Comparison of ENCODE assay signal across 17 cellular contexts in genomic region chr20:58667975-58668374, GRCh38.
"Had no signal": no experiment of that assay in that cellular context is flagged by ENCODE, and none has a peak within 500 bp of the region (broad histone marks: within the 10 kb centered on the region; RNA-seq: fewer than 3 reads in every experiment).

No MANE protein-coding gene starts in this region.

- H3K36me3 ChIP-seq: breast epithelium had no signal

- H3K4me3 Mint-ChIP-seq: activated CD4-positive, alpha-beta memory T cell treated with anti-CD3 and anti-CD28 coated beads for 36 hours; activated naive CD8-positive, alpha-beta T cell treated with anti-CD3 and anti-CD28 coated beads, Interleukin-2, amount 10 ng/mL, durations not matched to agents 7 days and 5 days; nephron progenitor cell; type B pancreatic cell had no signal

- H3K27ac Mint-ChIP-seq: activated CD4-positive, alpha-beta memory T cell treated with anti-CD3 and anti-CD28 coated beads for 36 hours; activated naive CD8-positive, alpha-beta T cell treated with anti-CD3 and anti-CD28 coated beads, Interleukin-2, amount 10 ng/mL, durations not matched to agents 7 days and 5 days; activated T-helper 2 cell treated with anti-CD3 and anti-CD28 coated beads, Interferon-gamma antibody, Interleukin-2, Interleukin-4, amounts not matched to agents 10 μg/mL and 5 μg/mL and 100 μg/mL, durations not matched to agents 14 hours and 24 hours and 36 hours; nephron progenitor cell; type B pancreatic cell had no signal

- ATAC-seq: esophagus mucosa had no signal

- DNase-seq: activated CD4-positive, alpha-beta memory T cell treated with anti-CD3 and anti-CD28 coated beads for 36 hours; activated CD4-positive, CD25-positive, alpha-beta regulatory T cell treated with anti-CD3 and anti-CD28 coated beads, Interleukin-2, amount 50 U/mL, for 72 hours; activated CD8-positive, alpha-beta memory T cell treated with anti-CD3 and anti-CD28 coated beads, Interleukin-2, amount 50 U/mL, for 4 hours; activated naive CD8-positive, alpha-beta T cell treated with anti-CD3 and anti-CD28 coated beads, Interleukin-2, amount 10 ng/mL, durations not matched to agents 7 days and 5 days; aorta; dermis blood vessel endothelial cell; islet precursor cell; left ventricle myocardium inferior; mesenchymal stem cell; nephron progenitor cell; stimulated activated CD4-positive, alpha-beta T cell treated with anti-CD3 and anti-CD28 coated beads, Interleukin-12 subunit alpha, Interleukin-12 subunit beta, amount 100 ng/mL, for 4 hours; stimulated activated naive CD4-positive, alpha-beta T cell treated with Interleukin-2 at 50 U/mL for 16 hours; SW 1271 had no signal

- H3K9me3 Mint-ChIP-seq: activated CD4-positive, alpha-beta memory T cell treated with anti-CD3 and anti-CD28 coated beads for 36 hours; activated naive CD8-positive, alpha-beta T cell treated with anti-CD3 and anti-CD28 coated beads, Interleukin-2, amount 10 ng/mL, durations not matched to agents 7 days and 5 days; activated T-helper 2 cell treated with anti-CD3 and anti-CD28 coated beads, Interferon-gamma antibody, Interleukin-2, Interleukin-4, amounts not matched to agents 10 μg/mL and 5 μg/mL and 100 μg/mL, durations not matched to agents 14 hours and 24 hours and 36 hours; nephron progenitor cell; type B pancreatic cell had no signal

- H3K4me1 ChIP-seq: breast epithelium, left ventricle myocardium inferior had no signal

- H3K27ac ChIP-seq: breast epithelium, left ventricle myocardium inferior had no signal

- H3K9me3 ChIP-seq: breast epithelium, left ventricle myocardium inferior had no signal

- H3K27me3 ChIP-seq: breast epithelium had no signal

- H3K27me3 Mint-ChIP-seq: activated CD4-positive, alpha-beta memory T cell treated with anti-CD3 and anti-CD28 coated beads for 36 hours; activated naive CD8-positive, alpha-beta T cell treated with anti-CD3 and anti-CD28 coated beads, Interleukin-2, amount 10 ng/mL, durations not matched to agents 7 days and 5 days; type B pancreatic cell had no signal

- H3K4me3 ChIP-seq: breast epithelium, left ventricle myocardium inferior had no signal
